8 cellular contexts compared by ENCODE assay signal in the genomic region with DNA sequence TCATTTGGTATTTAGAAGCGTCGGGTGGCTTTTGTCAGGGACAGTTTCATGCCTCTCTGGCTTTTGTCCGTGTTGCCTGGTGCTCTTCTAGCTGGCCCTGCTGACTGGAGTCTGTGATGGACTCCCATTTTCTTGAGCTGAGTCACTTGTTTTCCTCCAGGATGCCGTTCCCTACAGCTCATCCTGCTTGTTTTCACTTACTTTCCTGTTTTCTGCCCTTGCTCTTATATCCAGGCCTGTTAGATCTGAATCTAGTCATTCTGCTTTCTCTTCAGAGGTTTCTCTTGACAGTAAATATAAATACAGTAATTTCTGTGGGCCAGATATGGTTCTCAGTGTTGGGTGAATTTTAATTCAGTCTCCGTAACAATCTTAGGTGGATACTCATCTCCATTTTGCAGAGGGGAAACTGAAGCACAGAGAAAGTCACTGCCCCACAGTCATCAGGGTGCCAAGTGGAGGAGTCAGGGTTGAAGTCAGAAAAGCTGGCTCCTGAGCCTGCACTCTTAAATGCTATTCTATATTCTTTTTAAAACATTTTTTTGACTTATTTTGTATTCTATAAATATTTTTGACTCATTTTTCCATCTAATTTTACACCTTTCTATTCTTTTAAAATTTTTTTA.
DNase-seq lines count a peak whose midpoint lies in the region; ATAC-seq and TF ChIP-seq lines count a peak whose summit lies in the region.

No MANE protein-coding gene starts in this region.

- H3K4me3 ChIP-seq in lower lobe of right lung = no peak overlapping the region
- no peak overlapping the region for H3K4me3 ChIP-seq in upper lobe of left lung

- no peak for TF ChIP-seq CTCF in lower lobe of right lung (IDR thresholded peaks at IDR 0.05)
- TF ChIP-seq CTCF in upper lobe of left lung (IDR thresholded peaks at IDR 0.05) = no peak

- no peaks in the 10 kb centered on the region for H3K27me3 Mint-ChIP-seq in activated CD4-positive, alpha-beta memory T cell treated with anti-CD3 and anti-CD28 coated beads, Interleukin-2, amount 10 ng/mL, durations not matched to agents 7 days and 5 days

- H3K36me3 ChIP-seq in lower lobe of right lung = no peaks in the 10 kb centered on the region
- H3K36me3 ChIP-seq in upper lobe of left lung = no peaks in the 10 kb centered on the region

- peak; percentile 83 for DNase-seq in M059J (ENCODE audit: low read depth)
- peak; percentile 87 for DNase-seq in dedifferentiated amniotic fluid mesenchymal stem cell (ENCODE audit: extremely low spot score)
- DNase-seq in lower lobe of right lung = no peak
- DNase-seq in upper lobe of left lung = no peak
- no peak for DNase-seq in NCI-H2171 treated with DMSO at 0.1 percent for 48 hours (lab: John Stamatoyannopoulos, UW)
- DNase-seq in activated CD4-positive, alpha-beta memory T cell treated with anti-CD3 and anti-CD28 coated beads, Interleukin-2, amount 10 ng/mL, durations not matched to agents 7 days and 5 days = no peak
- DNase-seq in SK-N-DZ (ENCODE audit: low spot score) = no peak

- no peaks in the 10 kb centered on the region for H3K9me3 ChIP-seq in lower lobe of right lung
- H3K9me3 ChIP-seq in upper lobe of left lung = no peaks in the 10 kb centered on the region

- POLR2A ChIA-PET in activated CD4-positive, alpha-beta memory T cell treated with anti-CD3 and anti-CD28 coated beads, Interleukin-2, amount 10 ng/mL, durations not matched to agents 7 days and 5 days (lab: Charles Lee) = no interaction called here

- H3K27ac ChIP-seq in lower lobe of right lung (peak overlapping the region; percentile 46), upper lobe of left lung (peak overlapping the region; percentile 41 to 66 (median 64))

- intact Hi-C loops in lower lobe of right lung (cut with DNase I) = no loop called here

- H3K27ac Mint-ChIP-seq in activated CD4-positive, alpha-beta memory T cell treated with anti-CD3 and anti-CD28 coated beads, Interleukin-2, amount 10 ng/mL, durations not matched to agents 7 days and 5 days = no peak overlapping the region

- no peaks in the 10 kb centered on the region for H3K9me3 Mint-ChIP-seq in activated CD4-positive, alpha-beta memory T cell treated with anti-CD3 and anti-CD28 coated beads, Interleukin-2, amount 10 ng/mL, durations not matched to agents 7 days and 5 days

- peak in 1 of 2 donors; percentile 61 for ATAC-seq in lower lobe of right lung
- ATAC-seq in upper lobe of left lung (ENCODE audit: low FRiP score in 2 of 2) = peak; percentile 52 to 84
- ATAC-seq in HG03139 (IDR thresholded peaks at IDR 0.05; ENCODE audit: unreplicated experiment) = no peak

- no peaks in the 10 kb centered on the region for H3K4me1 Mint-ChIP-seq in activated CD4-positive, alpha-beta memory T cell treated with anti-CD3 and anti-CD28 coated beads, Interleukin-2, amount 10 ng/mL, durations not matched to agents 7 days and 5 days

- H3K4me3 Mint-ChIP-seq in activated CD4-positive, alpha-beta memory T cell treated with anti-CD3 and anti-CD28 coated beads, Interleukin-2, amount 10 ng/mL, durations not matched to agents 7 days and 5 days = no peak overlapping the region

- H3K27me3 ChIP-seq in lower lobe of right lung (ENCODE audit: low read depth) (no peaks in the 10 kb centered on the region), upper lobe of left lung (no peaks in the 10 kb centered on the region)

- WGBS in upper lobe of left lung, 2 donors = 65 to 68% methylated on average over 5 of the region's 5 CpGs

- TF ChIP-seq EP300 in upper lobe of left lung (IDR thresholded peaks at IDR 0.05) = no peak

- CTCF ChIA-PET in activated CD4-positive, alpha-beta memory T cell treated with anti-CD3 and anti-CD28 coated beads, Interleukin-2, amount 10 ng/mL, durations not matched to agents 7 days and 5 days (lab: Charles Lee) = interaction anchor here (0.5 kb wide), 1 partner anchor 181 kb away, joined by 3 read pairs; no protein-coding TSS in a partner anchor

- no peak for TF ChIP-seq POLR2A in upper lobe of left lung (IDR thresholded peaks at IDR 0.05)

- peaks cover 2% of the 10 kb centered on the region for H3K36me3 Mint-ChIP-seq in activated CD4-positive, alpha-beta memory T cell treated with anti-CD3 and anti-CD28 coated beads, Interleukin-2, amount 10 ng/mL, durations not matched to agents 7 days and 5 days (ENCODE audit: low read depth)

- H3K4me1 ChIP-seq in lower lobe of right lung (peaks cover 74% of the 10 kb centered on the region), upper lobe of left lung (peaks cover 21 to 67% (median 46%) of the 10 kb centered on the region in 4 donors)

Comparison
In these comparisons a context has a peak if more than half of its experiments do, and no peak if none do; other contexts are left out.
1. DNase-seq: peak in M059J (single experiment) and dedifferentiated amniotic fluid mesenchymal stem cell (single experiment); none in lower lobe of right lung (single experiment), upper lobe of left lung (0 of 2), NCI-H2171 treated with DMSO at 0.1 percent for 48 hours (single experiment), activated CD4-positive, alpha-beta memory T cell treated with anti-CD3 and anti-CD28 coated beads, Interleukin-2, amount 10 ng/mL, durations not matched to agents 7 days and 5 days (single experiment) and SK-N-DZ (single experiment).